1 cellular context compared by ENCODE assay signal in genomic region chr1:182143825-182144661, GRCh38.
TF ChIP-seq lines count a peak whose summit lies in the region.

No MANE protein-coding gene starts in this region.

TF ChIP-seq in GM12878, 131 proteins besides CTCF, POLR2A, EP300 and RAD21 (continued from another document):
- TF ChIP-seq PRDM15 (CRISPR knock-in tag; IDR thresholded peaks at IDR 0.05) (no peak), WRNIP1 (IDR thresholded peaks at IDR 0.05; ENCODE audit: borderline replicate concordance, low read depth, low read length) (no peak), ATF7 (IDR thresholded peaks at IDR 0.05; ENCODE audit: low read depth) (no peak), RELB (IDR thresholded peaks at IDR 0.05; ENCODE audit: low read depth) (no peak), YBX1 (IDR thresholded peaks at IDR 0.05) (no peak), SUPT20H (IDR thresholded peaks at IDR 0.05; ENCODE audit: borderline replicate concordance, control insufficient read depth, low read depth, low read length) (no peak), TCF12 (IDR thresholded peaks at IDR 0.05; ENCODE audit: low read depth, low read length) (no peak), SPI1 (IDR thresholded peaks at IDR 0.05; ENCODE audit: borderline replicate concordance, insufficient read depth, low read depth, low read length) (no peak), MYB (IDR thresholded peaks at IDR 0.05; ENCODE audit: borderline replicate concordance, low read depth, low read length) (no peak)
